Comparison of ENCODE assay signal across 9 cellular contexts in the genomic region with DNA sequence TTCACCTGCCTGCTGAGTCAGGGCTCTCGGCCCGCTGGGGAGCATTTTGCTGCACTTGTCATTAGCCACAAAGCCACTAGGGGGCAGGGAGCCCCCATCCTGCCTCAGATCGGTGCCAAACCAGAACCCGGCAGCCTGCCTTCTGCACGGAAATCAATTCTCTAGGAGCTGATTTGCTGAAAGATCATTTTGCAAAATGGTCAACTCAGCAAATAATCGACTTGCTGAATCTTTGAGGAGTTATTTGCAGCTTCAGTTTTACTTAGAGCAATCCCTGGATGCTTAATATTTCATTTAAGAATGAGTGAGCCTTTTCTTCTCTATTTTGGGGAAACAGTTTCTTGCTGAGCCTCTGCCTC. TPM values are rescaled to one million over a fixed set of nuclear protein-coding genes. Genes with fewer than 3 reads are reported as not detected.
A peak's percentile ranks its signal among the peaks of the same experiment; 100 is the strongest.
DNase-seq lines count a peak whose midpoint lies in the region; ATAC-seq and TF ChIP-seq lines count a peak whose summit lies in the region.
"Had no signal": no experiment of that assay in that cellular context is flagged by ENCODE, and none has a peak within 500 bp of the region (broad histone marks: within the 10 kb centered on the region; RNA-seq: fewer than 3 reads in every experiment).

No MANE protein-coding gene starts in this region.

- H3K4me1 Mint-ChIP-seq in glutamatergic neuron (ENCODE audit: low read depth, unreplicated experiment), result no peaks in the 10 kb centered on the region
- H3K4me1 Mint-ChIP-seq in progenitor cell of endocrine pancreas (ENCODE audit: low read depth), result peaks cover 2% of the 10 kb centered on the region

- H3F3A ChIP-seq in Loucy (ENCODE audit: low read depth), result no peaks in the 10 kb centered on the region

- no peaks in the 10 kb centered on the region for H3K36me3 Mint-ChIP-seq in glutamatergic neuron (ENCODE audit: unreplicated experiment)
- H3K36me3 Mint-ChIP-seq in progenitor cell of endocrine pancreas (ENCODE audit: insufficient read depth), result no peaks in the 10 kb centered on the region

- ATAC-seq in GM21619 (IDR thresholded peaks at IDR 0.05; ENCODE audit: unreplicated experiment) (peak; percentile 55), upper lobe of right lung (peak; percentile 78)

- H3K36me3 ChIP-seq in Loucy (ENCODE audit: insufficient read depth, low read length), result no peaks in the 10 kb centered on the region
- no peaks in the 10 kb centered on the region for H3K36me3 ChIP-seq in SJCRH30
- no peaks in the 10 kb centered on the region for H3K36me3 ChIP-seq in upper lobe of right lung

- H3K27ac ChIP-seq in SJCRH30 (no peak overlapping the region), upper lobe of right lung (peak overlapping the region; percentile 87)
- H3K27ac ChIP-seq: epithelial cell of prostate had no signal

- peak overlapping the region; percentile 75 for H2AFZ ChIP-seq in Loucy (ENCODE audit: low read length)

- H4K20me1 ChIP-seq in Loucy (ENCODE audit: insufficient read depth, low read length, poor library complexity, severe bottlenecking), result no peaks in the 10 kb centered on the region

- no peaks in the 10 kb centered on the region for H3K9me2 ChIP-seq in Loucy (replicated peaks; ENCODE audit: low read depth, low read length)

- no peaks in the 10 kb centered on the region for H3K79me2 ChIP-seq in Loucy (ENCODE audit: insufficient read depth, low read length)

- H3K4me2 ChIP-seq in Loucy (ENCODE audit: low read depth, low read length, poor library complexity, severe bottlenecking), result peak overlapping the region; percentile 40

- H3K4me1 ChIP-seq in Loucy (ENCODE audit: insufficient read depth, low read length, poor library complexity, severe bottlenecking), result peaks cover 60% of the 10 kb centered on the region
- peaks cover 20% of the 10 kb centered on the region for H3K4me1 ChIP-seq in SJCRH30
- H3K4me1 ChIP-seq in upper lobe of right lung, result peaks cover 12% of the 10 kb centered on the region

- intact Hi-C loops in upper lobe of right lung (cut with DNase I), result loop anchor here (10.0 kb wide), 1 partner anchor 306 kb away; no protein-coding TSS in a partner anchor

- H3K9me3 Mint-ChIP-seq in glutamatergic neuron (ENCODE audit: unreplicated experiment) (no peaks in the 10 kb centered on the region), progenitor cell of endocrine pancreas (ENCODE audit: low read depth) (no peaks in the 10 kb centered on the region)

- TF ChIP-seq CTCF in Loucy (conservative IDR thresholded peaks at IDR 0.05; ENCODE audit: low read length) (peak; percentile 97), glutamatergic neuron (IDR thresholded peaks at IDR 0.05; ENCODE audit: partially characterized antibody, unreplicated experiment) (peak; percentile 93), progenitor cell of endocrine pancreas (IDR thresholded peaks at IDR 0.05; ENCODE audit: unreplicated experiment) (peak; percentile 92), upper lobe of right lung (IDR thresholded peaks at IDR 0.05) (peak; percentile 89)

- H3K4me3 Mint-ChIP-seq in glutamatergic neuron (ENCODE audit: unreplicated experiment) (no peak overlapping the region), progenitor cell of endocrine pancreas (ENCODE audit: low read depth) (no peak overlapping the region)

- H3K9ac ChIP-seq in Loucy (ENCODE audit: low read depth, low read length, poor library complexity, severe bottlenecking), result peak overlapping the region; percentile 53

- H3K27me3 ChIP-seq in Loucy (ENCODE audit: insufficient read depth, low read length, poor library complexity, severe bottlenecking) (no peaks in the 10 kb centered on the region), SJCRH30 (peaks cover 43% of the 10 kb centered on the region), upper lobe of right lung (no peaks in the 10 kb centered on the region)

- no peaks in the 10 kb centered on the region for H3K9me3 ChIP-seq in Loucy (ENCODE audit: insufficient read depth, low read depth, low read length)
- no peaks in the 10 kb centered on the region for H3K9me3 ChIP-seq in SJCRH30 (replicated peaks)
- H3K9me3 ChIP-seq in upper lobe of right lung, result no peaks in the 10 kb centered on the region

- H3K27me3 Mint-ChIP-seq in glutamatergic neuron (ENCODE audit: unreplicated experiment) (peaks cover 8% of the 10 kb centered on the region), progenitor cell of endocrine pancreas (peaks cover 39% of the 10 kb centered on the region)

- H3K4me3 ChIP-seq in Loucy (ENCODE audit: low read length, poor library complexity, severe bottlenecking), result peak overlapping the region; percentile 30
- H3K4me3 ChIP-seq in SJCRH30, result no peak overlapping the region
- H3K4me3 ChIP-seq in upper lobe of right lung, result no peak overlapping the region

- H3K27ac Mint-ChIP-seq in glutamatergic neuron (ENCODE audit: unreplicated experiment) (no peak overlapping the region), progenitor cell of endocrine pancreas (no peak overlapping the region)

- DNase-seq in DMS153 (lab: John Stamatoyannopoulos, UW) (peak; percentile 51), SJCRH30 (peak; percentile 62 to 78), glutamatergic neuron (peak; percentile 82), progenitor cell of endocrine pancreas (ENCODE audit: low spot score, unreplicated experiment) (peak; percentile 57), upper lobe of right lung (peak; percentile 86)
- peak; percentile 89 for DNase-seq in activated naive CD4-positive, alpha-beta T cell treated with Interleukin-2 at 50 U/mL for 16 hours

RNA-seq across cellular contexts. Expression of a gene that starts 1.7 kb away (rescaled TPM):
- total RNA-seq in SJCRH30 (2014; rRNA removed; shearing (Covaris generic)), result not detected in 2 replicates
- not detected for total RNA-seq in glutamatergic neuron (ENCODE audit: unreplicated experiment)
- not detected in 2 replicates for total RNA-seq in progenitor cell of endocrine pancreas
- total RNA-seq in upper lobe of right lung, result 42.3 TPM

Comparison
In these comparisons a context has a peak if more than half of its experiments do, and no peak if none do; other contexts are left out.
1. RNA of a gene that starts 1.7 kb away (total RNA-seq): 42.3 TPM in upper lobe of right lung (single experiment); not detected in SJCRH30, not detected in glutamatergic neuron (single experiment) and not detected in progenitor cell of endocrine pancreas; every median in the first group is over 10 times any median in the second.
2. Peak in every context shown above with its lines, with median percentiles within 50 percentile points of each other: DNase-seq and CTCF ChIP-seq.